Comparison of ENCODE assay signal across 22 cellular contexts in genomic region chr1:177343445-177343844, GRCh38.
DNase-seq lines count a peak whose midpoint lies in the region; ATAC-seq, FAIRE-seq and TF ChIP-seq lines count a peak whose summit lies in the region.
"Had no signal": no experiment of that assay in that cellular context is flagged by ENCODE, and none has a peak within 500 bp of the region (broad histone marks: within the 10 kb centered on the region; RNA-seq: fewer than 3 reads in every experiment).

No MANE protein-coding gene starts in this region.

- peaks cover 14% of the 10 kb centered on the region for H3K27me3 Mint-ChIP-seq in nephron (ENCODE audit: low read depth)
- no peaks in the 10 kb centered on the region for H3K27me3 Mint-ChIP-seq in activated T-cell treated with anti-CD3 and anti-CD28 coated beads, Interleukin-2, amount 50 U/mL, for 24 hours
- H3K27me3 Mint-ChIP-seq: IgD-negative memory B cell had no signal

- no peak for TF ChIP-seq RAD21 in HepG2 (CRISPR knock-in tag; IDR thresholded peaks at IDR 0.05)

- BruUV-seq in HepG2 (replicated peaks; lab: Mats Ljungman, UMichigan) = no TSS peak

- ATAC-seq in HepG2 (no peak), right lobe of liver (no peak)
- ATAC-seq: A549 had no signal

- no peak overlapping the region for H2AFZ ChIP-seq in HepG2 (ENCODE audit: low read length)

- no peak overlapping the region for H3K4me2 ChIP-seq in HepG2 (ENCODE audit: low read depth, low read length)
- H3K4me2 ChIP-seq: A549 had no signal

- in situ Hi-C loops in HepG2 (cut with HindIII; ENCODE audit: extremely low pct_ligation_motif_present, low pct_unique_long_range_greater_than_20kb) = no loop called here

- CTCF ChIA-PET in HepG2 (lab: Yijun Ruan, JAX; ENCODE audit: low intra/inter-chr PET ratio, low total read pairs) = no interaction called here

- H3K9me3 ChIP-seq in HepG2 (ENCODE audit: low read length) (no peaks in the 10 kb centered on the region), right lobe of liver (no peaks in the 10 kb centered on the region), WERI-Rb-1 (ENCODE audit: severe bottlenecking) (no peaks in the 10 kb centered on the region)
- H3K9me3 ChIP-seq: A549 had no signal

- H3K36me3 ChIP-seq in HepG2 (replicated peaks in 1 of 2; ENCODE audit: control insufficient read depth in 1 of 2, insufficient read depth in 2 of 2, low read length in 2 of 2) (no peaks in the 10 kb centered on the region), right lobe of liver (no peaks in the 10 kb centered on the region), WERI-Rb-1 (no peaks in the 10 kb centered on the region)

- H3K9me3 Mint-ChIP-seq in nephron = no peaks in the 10 kb centered on the region
- H3K9me3 Mint-ChIP-seq in activated T-cell treated with anti-CD3 and anti-CD28 coated beads, Interleukin-2, amount 50 U/mL, for 24 hours = peaks cover 4% of the 10 kb centered on the region

- H3K9ac ChIP-seq in HepG2 (ENCODE audit: insufficient read depth, low read depth, low read length) = no peak overlapping the region

- no peak overlapping the region for H3K4me3 ChIP-seq in HepG2 (replicated peaks in 1 of 3; ENCODE audit: insufficient read depth in 1 of 3, low read depth in 2 of 3, low read length in 3 of 3)
- no peak overlapping the region for H3K4me3 ChIP-seq in right lobe of liver
- no peak overlapping the region for H3K4me3 ChIP-seq in WERI-Rb-1 (ENCODE audit: low read depth, low read length)
- H3K4me3 ChIP-seq: A549, SK-N-MC had no signal

- peaks cover 7% of the 10 kb centered on the region; the same call in 1 of the 2 replicates for H3K4me1 ChIP-seq in HepG2 (ENCODE audit: insufficient read depth, low read length)
- no peaks in the 10 kb centered on the region for H3K4me1 ChIP-seq in right lobe of liver
- H3K4me1 ChIP-seq: A549 had no signal

- TF ChIP-seq CTCF in HepG2 (CRISPR knock-in tag; IDR thresholded peaks at IDR 0.05) (no peak), right lobe of liver (IDR thresholded peaks at IDR 0.05) (no peak), WERI-Rb-1 (IDR thresholded peaks at IDR 0.05; ENCODE audit: low read depth, low read length) (0 out of 2 replicates have a peak, but pooled peaks have one; percentile 10), nephron (IDR thresholded peaks at IDR 0.05; ENCODE audit: unreplicated experiment in 3 of 3) (no peak)

- H4K20me1 ChIP-seq in HepG2 (ENCODE audit: insufficient read depth, low read length) = no peaks in the 10 kb centered on the region

- peak overlapping the region in 2 of 3 experiments; percentile 1 to 7 for H3K27ac Mint-ChIP-seq in nephron
- H3K27ac Mint-ChIP-seq in activated T-cell treated with anti-CD3 and anti-CD28 coated beads, Interleukin-2, amount 50 U/mL, for 24 hours = no peak overlapping the region
- H3K27ac Mint-ChIP-seq: IgD-negative memory B cell had no signal

- no peak overlapping the region for H3K4me3 Mint-ChIP-seq in nephron
- no peak overlapping the region for H3K4me3 Mint-ChIP-seq in activated T-cell treated with anti-CD3 and anti-CD28 coated beads, Interleukin-2, amount 50 U/mL, for 24 hours
- H3K4me3 Mint-ChIP-seq: IgD-negative memory B cell had no signal

- 0 out of 5 replicates have a peak, but pooled peaks cover 0 to 5% of the 10 kb centered on the region in 2 experiments for H3K27me3 ChIP-seq in HepG2 (ENCODE audit: control insufficient read depth in 1 of 2, insufficient read depth in 2 of 2, low read length in 2 of 2)
- no peaks in the 10 kb centered on the region for H3K27me3 ChIP-seq in right lobe of liver
- H3K27me3 ChIP-seq in WERI-Rb-1 (ENCODE audit: insufficient read depth, low read depth, severe bottlenecking) = no peaks in the 10 kb centered on the region

- POLR2A ChIA-PET in HepG2 (lab: Yijun Ruan, JAX) = no interaction called here

- intact Hi-C loops in HepG2 (cut with micrococcal nuclease; ENCODE audit: unreplicated experiment) (no loop called here), right lobe of liver (cut with DNase I) (no loop called here)

- H3K27ac ChIP-seq in HepG2 (ENCODE audit: extremely low read length, insufficient read depth, low read length) = no peak overlapping the region
- H3K27ac ChIP-seq in right lobe of liver = no peak overlapping the region
- H3K27ac ChIP-seq in WERI-Rb-1 = no peak overlapping the region
- H3K27ac ChIP-seq: A549, C4-2B, SK-N-MC had no signal

- WGBS in HepG2 (ENCODE audit: low lambda C conversion rate) = 24% methylated on average over 5 of the region's 5 CpGs
- WGBS in right lobe of liver (ENCODE audit: insufficient coverage, low coverage, low lambda C conversion rate, missing lambda C conversion rate) = 74% methylated on average over 5 of the region's 5 CpGs

- no peaks in the 10 kb centered on the region for H3K36me3 Mint-ChIP-seq in nephron (ENCODE audit: low read depth)
- no peaks in the 10 kb centered on the region for H3K36me3 Mint-ChIP-seq in activated T-cell treated with anti-CD3 and anti-CD28 coated beads, Interleukin-2, amount 50 U/mL, for 24 hours (ENCODE audit: low read depth)
- H3K36me3 Mint-ChIP-seq: IgD-negative memory B cell had no signal

- no peak for FAIRE-seq in HepG2 (lab: Jason Lieb, UNC)
- FAIRE-seq: A549, H54, HTR-8/SVneo had no signal

- no peaks in the 10 kb centered on the region for H3K79me2 ChIP-seq in HepG2 (ENCODE audit: insufficient read depth, low read length)

- peaks cover 39% of the 10 kb centered on the region for H3K4me1 Mint-ChIP-seq in nephron
- no peaks in the 10 kb centered on the region for H3K4me1 Mint-ChIP-seq in activated T-cell treated with anti-CD3 and anti-CD28 coated beads, Interleukin-2, amount 50 U/mL, for 24 hours (ENCODE audit: low read depth)
- H3K4me1 Mint-ChIP-seq: IgD-negative memory B cell had no signal

- TF ChIP-seq EP300 in HepG2 (IDR thresholded peaks at IDR 0.05; ENCODE audit: low read depth in 2 of 2, low read length in 2 of 2) (no peak), HepG2 (CRISPR knock-in tag; IDR thresholded peaks at IDR 0.05; ENCODE audit: borderline replicate concordance) (no peak)

- DNase-seq in HepG2 (ENCODE audit: low spot score) (no peak), right lobe of liver (no peak), WERI-Rb-1 (peak; percentile 19), AG08396 (ENCODE audit: low spot score) (no peak), NCI-H2107 (lab: John Stamatoyannopoulos, UW) (no peak)
- DNase-seq in activated T-cell treated with anti-CD3 and anti-CD28 coated beads, Interleukin-2, amount 50 U/mL, for 24 hours = no peak
- DNase-seq: DMS79 treated with DMSO at 0.1 percent for 48 hours, Karpas-422, NCI-H1092 treated with DMSO at 0.1 percent for 48 hours, NCI-H146, NCI-H2029 treated with DMSO at 0.1 percent for 48 hours, NCI-H2171 treated with DMSO at 0.1 percent for 48 hours, NCI-H446, NCI-H526 treated with DMSO at 0.1 percent for 48 hours, SHP77 had no signal

- TF ChIP-seq POLR2A in HepG2 (IDR thresholded peaks at IDR 0.05; ENCODE audit: insufficient read depth in 1 of 2, low read depth in 2 of 2, low read length in 2 of 2) (no peak), right lobe of liver (IDR thresholded peaks at IDR 0.05) (no peak)
